In genomic region chr12:80149547-80150313, GRCh38 we compare ENCODE assay signal across 1 cellular context.
A peak's percentile ranks its signal among the peaks of the same experiment; 100 is the strongest.
TF ChIP-seq lines count a peak whose summit lies in the region.

No MANE protein-coding gene starts in this region.

TF ChIP-seq in K562, 482 proteins besides CTCF, POLR2A, EP300 and RAD21 (continued from another document):
- 0 out of 2 replicates have a peak, but pooled peaks have one; percentile 23 for TF ChIP-seq ZNF592 (IDR thresholded peaks at IDR 0.05)
